ENCODE assay signal across 9 cellular contexts in genomic region chr9:109968332-109968657, GRCh38.
DNase-seq lines count a peak whose midpoint lies in the region; ATAC-seq and TF ChIP-seq lines count a peak whose summit lies in the region.
"Had no signal": no experiment of that assay in that cellular context is flagged by ENCODE, and none has a peak within 500 bp of the region (broad histone marks: within the 10 kb centered on the region; RNA-seq: fewer than 3 reads in every experiment).

No MANE protein-coding gene starts in this region.

- H4K20me1 ChIP-seq in OCI-LY7 (ENCODE audit: insufficient read depth, low read length) (no peaks in the 10 kb centered on the region), neural progenitor cell (ENCODE audit: low read depth) (no peaks in the 10 kb centered on the region)

- in situ Hi-C loops in brain microvascular endothelial cell (cut with HindIII; ENCODE audit: low pct_ligation_motif_present, low sequenced_read_pairs), result no loop called here

- intact Hi-C loops in OCI-LY7 (cut with micrococcal nuclease; ENCODE audit: unreplicated experiment), result no loop called here

- peaks cover 8% of the 10 kb centered on the region for H3K27me3 Mint-ChIP-seq in neural progenitor cell (ENCODE audit: insufficient read depth, low read depth)

- H3K27me3 ChIP-seq in brain microvascular endothelial cell (replicated peaks) (no peaks in the 10 kb centered on the region), neural progenitor cell (no peaks in the 10 kb centered on the region)

- peak; percentile 37 for ATAC-seq in GM21529 (IDR thresholded peaks at IDR 0.05; ENCODE audit: unreplicated experiment)

- POLR2A ChIA-PET in OCI-LY7 (lab: Charles Lee), result interaction anchor here (0.6 to 12.3 kb wide), 17 partner anchors 9 to 183 kb away, joined by 3 to 358 read pairs (median 8); no protein-coding TSS in a partner anchor

- no TSS peak for BruUV-seq in OCI-LY7 (replicated peaks; lab: Mats Ljungman, UMichigan)

- H3K4me2 ChIP-seq in OCI-LY7 (ENCODE audit: low read length) (peak overlapping the region; percentile 72), neural progenitor cell (no peak overlapping the region)

- H2AFZ ChIP-seq in OCI-LY7 (ENCODE audit: low read length) (peak overlapping the region; percentile 64; the same call in 1 of the 2 replicates), neural progenitor cell (replicated peaks) (no peak overlapping the region)

- CTCF ChIA-PET in OCI-LY7 (lab: Charles Lee; ENCODE audit: unreplicated experiment), result interaction anchor here (0.8 to 4.5 kb wide), 8 partner anchors 13 to 184 kb away, joined by 3 to 48 read pairs (median 6); no protein-coding TSS in a partner anchor

- peaks cover 27% of the 10 kb centered on the region for H3K4me1 Mint-ChIP-seq in neural progenitor cell

- no peaks in the 10 kb centered on the region for H3K9me3 ChIP-seq in OCI-LY7 (ENCODE audit: low read length)
- no peaks in the 10 kb centered on the region for H3K9me3 ChIP-seq in neural progenitor cell (ENCODE audit: low read depth)

- H3K36me3 Mint-ChIP-seq in neural progenitor cell, result no peaks in the 10 kb centered on the region

- H3F3A ChIP-seq in neural progenitor cell (ENCODE audit: low read depth), result no peaks in the 10 kb centered on the region

- TF ChIP-seq CTCF in OCI-LY7 (conservative IDR thresholded peaks at IDR 0.05; ENCODE audit: low read length), result no peak
- no peak for TF ChIP-seq CTCF in brain microvascular endothelial cell (IDR thresholded peaks at IDR 0.05; ENCODE audit: low read depth, low read length, missing control alignments)
- no peak for TF ChIP-seq CTCF in neural progenitor cell (IDR thresholded peaks at IDR 0.05)

- peak overlapping the region; percentile 98 for H3K27ac ChIP-seq in OCI-LY7 (ENCODE audit: low read depth, low read length, poor library complexity, severe bottlenecking)
- no peak overlapping the region for H3K27ac ChIP-seq in brain microvascular endothelial cell
- H3K27ac ChIP-seq in neural progenitor cell, result no peak overlapping the region

- H3K79me2 ChIP-seq in OCI-LY7 (ENCODE audit: insufficient read depth, low read depth, low read length) (no peaks in the 10 kb centered on the region), neural progenitor cell (ENCODE audit: low read depth) (no peaks in the 10 kb centered on the region)

- no peak overlapping the region for H3K27ac Mint-ChIP-seq in neural progenitor cell

- peak overlapping the region; percentile 44; the same call in 1 of the 2 replicates for H3K4me3 ChIP-seq in GM08714 (ENCODE audit: low read length)
- H3K4me3 ChIP-seq in OCI-LY7 (ENCODE audit: low read depth, low read length, poor library complexity, severe bottlenecking), result no peak overlapping the region
- H3K4me3 ChIP-seq in brain microvascular endothelial cell (ENCODE audit: low read depth, low read length), result no peak overlapping the region
- H3K4me3 ChIP-seq in neural progenitor cell, result no peak overlapping the region

- H3K9me2 ChIP-seq in OCI-LY7 (ENCODE audit: insufficient read depth, low read length), result no peaks in the 10 kb centered on the region

- no peaks in the 10 kb centered on the region for H3K9me3 Mint-ChIP-seq in neural progenitor cell

- DNase-seq in OCI-LY7 (ENCODE audit: low spot score) (no peak), medulla oblongata (ENCODE audit: extremely low spot score) (peak; percentile 27), superior temporal gyrus (ENCODE audit: extremely low spot score) (no peak), brain microvascular endothelial cell (no peak), neural progenitor cell (ENCODE audit: low spot score) (no peak), SW480 (ENCODE audit: low spot score) (no peak)
- DNase-seq: effector CD8-positive, alpha-beta T cell had no signal

- peaks cover 96% of the 10 kb centered on the region for H3K4me1 ChIP-seq in OCI-LY7 (ENCODE audit: insufficient read depth, low read length, poor library complexity, severe bottlenecking)
- H3K4me1 ChIP-seq in neural progenitor cell, result peaks cover 12% of the 10 kb centered on the region

- H3K36me3 ChIP-seq in OCI-LY7 (ENCODE audit: insufficient read depth, low read length) (no peaks in the 10 kb centered on the region), brain microvascular endothelial cell (replicated peaks) (no peaks in the 10 kb centered on the region), neural progenitor cell (no peaks in the 10 kb centered on the region)

- no peak overlapping the region for H3K4me3 Mint-ChIP-seq in neural progenitor cell

- no peak overlapping the region for H3K9ac ChIP-seq in neural progenitor cell
